ENCODE assay signal across 8 cellular contexts in genomic region chr17:38663125-38663751, GRCh38. TPM values are rescaled to one million over a fixed set of nuclear protein-coding genes. Genes with fewer than 3 reads are reported as not detected.
DNase-seq lines count a peak whose midpoint lies in the region; ATAC-seq and TF ChIP-seq lines count a peak whose summit lies in the region.

No MANE protein-coding gene starts in this region.

- no peaks in the 10 kb centered on the region for H3K27me3 ChIP-seq in PC-9 (ENCODE audit: insufficient read depth, low read depth)

- H3K79me2 ChIP-seq in PC-9 (ENCODE audit: low read depth), result no peaks in the 10 kb centered on the region

- H3K4me3 Mint-ChIP-seq in activated naive CD8-positive, alpha-beta T cell treated with anti-CD3 and anti-CD28 coated beads, Interleukin-2, amount 10 ng/mL, durations not matched to agents 7 days and 5 days, result no peak overlapping the region

- H3K4me3 ChIP-seq in PC-9, result no peak overlapping the region

- BruUV-seq in PC-9 (replicated peaks; lab: Mats Ljungman, UMichigan), result no TSS peak

- no peaks in the 10 kb centered on the region for H4K20me1 ChIP-seq in PC-9 (ENCODE audit: insufficient read depth)

- no peak overlapping the region for H2AFZ ChIP-seq in PC-9

- intact Hi-C loops in PC-9 (cut with micrococcal nuclease; ENCODE audit: unreplicated experiment) (loop anchor here (1.0 kb wide), 3 partner anchors 79 to 171 kb away; no protein-coding TSS in a partner anchor), left ventricle myocardium superior (cut with micrococcal nuclease) (loop anchor here (10.0 kb wide), 1 partner anchor 108 kb away; no protein-coding TSS in a partner anchor), sciatic nerve (cut with DNase I) (loop anchor here (10.0 kb wide), 1 partner anchor 168 kb away; no protein-coding TSS in a partner anchor)

- H3K9me3 ChIP-seq in PC-9 (ENCODE audit: insufficient read depth, low read depth), result no peaks in the 10 kb centered on the region

- ATAC-seq in activated naive CD8-positive, alpha-beta T cell treated with anti-CD3 and anti-CD28 coated beads, Interleukin-2, amount 10 ng/mL, durations not matched to agents 7 days and 5 days (ENCODE audit: low read depth), result peak; percentile 68
- ATAC-seq in left ventricle myocardium superior (peak; percentile 84), sciatic nerve (peak; percentile 45), GM18511 (IDR thresholded peaks at IDR 0.05; ENCODE audit: unreplicated experiment) (no peak), GM21526 (IDR thresholded peaks at IDR 0.05; ENCODE audit: low FRiP score, unreplicated experiment) (no peak)

- POLR2A ChIA-PET in PC-9 (lab: Charles Lee; ENCODE audit: unreplicated experiment), result interaction anchor here (0.6 kb wide), 1 partner anchor 104 kb away, joined by 3 read pairs; no protein-coding TSS in a partner anchor
- POLR2A ChIA-PET in activated naive CD8-positive, alpha-beta T cell treated with anti-CD3 and anti-CD28 coated beads, Interleukin-2, amount 10 ng/mL, durations not matched to agents 7 days and 5 days (lab: Charles Lee), result interaction anchor here (0.8 kb wide), 1 partner anchor 73 kb away, joined by 3 read pairs; no protein-coding TSS in a partner anchor

- peaks cover 21% of the 10 kb centered on the region for H3F3A ChIP-seq in PC-9 (ENCODE audit: insufficient read depth, low read depth)

- no peaks in the 10 kb centered on the region for H3K4me1 ChIP-seq in PC-9 (replicated peaks; ENCODE audit: insufficient read depth)

- H3K27me3 Mint-ChIP-seq in activated naive CD8-positive, alpha-beta T cell treated with anti-CD3 and anti-CD28 coated beads, Interleukin-2, amount 10 ng/mL, durations not matched to agents 7 days and 5 days, result peaks cover 16% of the 10 kb centered on the region

- H3K36me3 ChIP-seq in PC-9 (ENCODE audit: low read depth), result no peaks in the 10 kb centered on the region

- no peak overlapping the region for H3K27ac Mint-ChIP-seq in activated naive CD8-positive, alpha-beta T cell treated with anti-CD3 and anti-CD28 coated beads, Interleukin-2, amount 10 ng/mL, durations not matched to agents 7 days and 5 days

- TF ChIP-seq CTCF in PC-9 (conservative IDR thresholded peaks at IDR 0.05), result peak; percentile 88

- H3K9me2 ChIP-seq in PC-9 (ENCODE audit: insufficient read depth), result no peaks in the 10 kb centered on the region

- peak; percentile 67 for DNase-seq in EL
- DNase-seq in M059J (ENCODE audit: low read depth), result peak; percentile 59
- DNase-seq in PC-9, result peak; percentile 65 to 77
- peak; percentile 61 for DNase-seq in activated naive CD8-positive, alpha-beta T cell treated with anti-CD3 and anti-CD28 coated beads, Interleukin-2, amount 10 ng/mL, durations not matched to agents 7 days and 5 days
- DNase-seq in left ventricle myocardium superior, result peak; percentile 70
- no peak for DNase-seq in sciatic nerve (ENCODE audit: low spot score)

- no peak overlapping the region for H3K4me2 ChIP-seq in PC-9

- peaks cover 9% of the 10 kb centered on the region for H3K4me1 Mint-ChIP-seq in activated naive CD8-positive, alpha-beta T cell treated with anti-CD3 and anti-CD28 coated beads, Interleukin-2, amount 10 ng/mL, durations not matched to agents 7 days and 5 days

- H3K9me3 Mint-ChIP-seq in activated naive CD8-positive, alpha-beta T cell treated with anti-CD3 and anti-CD28 coated beads, Interleukin-2, amount 10 ng/mL, durations not matched to agents 7 days and 5 days, result no peaks in the 10 kb centered on the region

- CTCF ChIA-PET in PC-9 (lab: Charles Lee), result interaction anchor here (0.5 to 1.3 kb wide), 8 partner anchors 12 to 542 kb away, joined by 3 to 19 read pairs (median 5); no protein-coding TSS in a partner anchor

- no peaks in the 10 kb centered on the region for H3K36me3 Mint-ChIP-seq in activated naive CD8-positive, alpha-beta T cell treated with anti-CD3 and anti-CD28 coated beads, Interleukin-2, amount 10 ng/mL, durations not matched to agents 7 days and 5 days

- no peak overlapping the region for H3K27ac ChIP-seq in PC-9

RNA-seq across cellular contexts. Expression of gene EPOP, which starts 11.5 kb away (rescaled TPM):
- 1.8 and 4.7 TPM in 2 replicates for total RNA-seq in M059J (2014; rRNA removed; shearing (Covaris generic))
- total RNA-seq in PC-9 (2021) (8.4 and 10.6 TPM in 2 replicates), left ventricle myocardium superior (0.57 TPM), sciatic nerve (1.5 TPM)
- 1 to 10 TPM; 7.2 TPM for total RNA-seq in activated naive CD8-positive, alpha-beta T cell treated with anti-CD3 and anti-CD28 coated beads, Interleukin-2, amount 10 ng/mL, durations not matched to agents 7 days and 5 days

RNA-seq across cellular contexts. Expression of gene MLLT6, which starts 41.8 kb away (rescaled TPM):
- 9.7 and 17.0 TPM in 2 replicates for total RNA-seq in M059J (2014; rRNA removed; shearing (Covaris generic))
- 113 and 127 TPM in 2 replicates for total RNA-seq in PC-9 (2021)
- total RNA-seq in activated naive CD8-positive, alpha-beta T cell treated with anti-CD3 and anti-CD28 coated beads, Interleukin-2, amount 10 ng/mL, durations not matched to agents 7 days and 5 days, result 100 to 1,000 TPM; 333 to 343 TPM
- 88.0 TPM for total RNA-seq in left ventricle myocardium superior
- total RNA-seq in sciatic nerve, result 202 TPM

RNA-seq across cellular contexts. Expression of gene SRCIN1, which starts 57.5 kb away (rescaled TPM):
- total RNA-seq in M059J (2014; rRNA removed; shearing (Covaris generic)), result not detected in 2 replicates
- total RNA-seq in PC-9 (2021) (16.7 and 23.7 TPM in 2 replicates), left ventricle myocardium superior (1.4 TPM), sciatic nerve (4.5 TPM)
- total RNA-seq in activated naive CD8-positive, alpha-beta T cell treated with anti-CD3 and anti-CD28 coated beads, Interleukin-2, amount 10 ng/mL, durations not matched to agents 7 days and 5 days, result under 1 TPM in 1 of 2 experiments, not detected in 1; 0.11 TPM

Comparison
In these comparisons a context has a peak if more than half of its experiments do, and no peak if none do; other contexts are left out.
1. ATAC-seq: peak in activated naive CD8-positive, alpha-beta T cell treated with anti-CD3 and anti-CD28 coated beads, Interleukin-2, amount 10 ng/mL, durations not matched to agents 7 days and 5 days (single experiment), left ventricle myocardium superior (single experiment) and sciatic nerve (single experiment); none in GM18511 (single experiment) and GM21526 (single experiment).